In genomic region chr9:70792796-70793195, GRCh38 we compare ENCODE assay signal across 26 cellular contexts.
DNase-seq lines count a peak whose midpoint lies in the region; ATAC-seq, FAIRE-seq and TF ChIP-seq lines count a peak whose summit lies in the region.
"Had no signal": no experiment of that assay in that cellular context is flagged by ENCODE, and none has a peak within 500 bp of the region (broad histone marks: within the 10 kb centered on the region; RNA-seq: fewer than 3 reads in every experiment).

No MANE protein-coding gene starts in this region.

- H4K20me1 ChIP-seq in K562 (replicated peaks; ENCODE audit: control insufficient read depth, insufficient read depth, low read length), result no peaks in the 10 kb centered on the region
- H4K20me1 ChIP-seq: BLaER1 had no signal

- H3K4me3 Mint-ChIP-seq in MCF 10A (ENCODE audit: unreplicated experiment), result no peak overlapping the region
- H3K4me3 Mint-ChIP-seq: CD14-positive monocyte; CD4-positive, alpha-beta memory T cell; CD4-positive, CD25-positive, alpha-beta regulatory T cell; CD8-positive, alpha-beta memory T cell had no signal

- no peak overlapping the region for H3K4me2 ChIP-seq in A549
- H3K4me2 ChIP-seq in K562 (ENCODE audit: insufficient read depth, low read length), result no peak overlapping the region
- H3K4me2 ChIP-seq: BLaER1 had no signal

- no peak for TF ChIP-seq EP300 in A549 (IDR thresholded peaks at IDR 0.05)
- no peak for TF ChIP-seq EP300 in K562 (IDR thresholded peaks at IDR 0.05; ENCODE audit: low read length)

- H3K9me1 ChIP-seq in K562 (ENCODE audit: control insufficient read depth, insufficient read depth, low read length), result no peaks in the 10 kb centered on the region

- no peaks in the 10 kb centered on the region for H3K9me3 Mint-ChIP-seq in MCF 10A (ENCODE audit: unreplicated experiment)
- H3K9me3 Mint-ChIP-seq: CD4-positive, alpha-beta memory T cell; CD4-positive, CD25-positive, alpha-beta regulatory T cell had no signal

- intact Hi-C loops in MCF 10A (cut with micrococcal nuclease) (no loop called here), breast epithelium (cut with DNase I; ENCODE audit: low total_unique reads) (no loop called here), K562 (cut with micrococcal nuclease) (no loop called here)

- no peaks in the 10 kb centered on the region for H3K4me1 Mint-ChIP-seq in MCF 10A (ENCODE audit: insufficient read depth, unreplicated experiment)
- H3K4me1 Mint-ChIP-seq: CD14-positive monocyte; CD4-positive, alpha-beta memory T cell; CD4-positive, CD25-positive, alpha-beta regulatory T cell; CD8-positive, alpha-beta memory T cell had no signal

- no peaks in the 10 kb centered on the region for H3K79me2 ChIP-seq in K562 (ENCODE audit: control insufficient read depth, insufficient read depth, low read length)

- BruUV-seq in MCF 10A (replicated peaks; lab: Mats Ljungman, UMichigan) (no TSS peak), K562 (replicated peaks; lab: Mats Ljungman, UMichigan) (no TSS peak)

- H3K27ac ChIP-seq in breast epithelium, result no peak overlapping the region
- H3K27ac ChIP-seq in A549, result no peak overlapping the region
- no peak overlapping the region for H3K27ac ChIP-seq in K562 (ENCODE audit: extremely low read depth, low read depth, low read length)
- H3K27ac ChIP-seq: 22Rv1, BLaER1 had no signal

- peak overlapping the region; percentile 3 for H3K27ac Mint-ChIP-seq in MCF 10A (ENCODE audit: low read depth, unreplicated experiment)
- H3K27ac Mint-ChIP-seq: CD14-positive monocyte; CD4-positive, alpha-beta memory T cell; CD4-positive, CD25-positive, alpha-beta regulatory T cell; CD8-positive, alpha-beta memory T cell had no signal

- H3K4me1 ChIP-seq in breast epithelium, result no peaks in the 10 kb centered on the region
- no peaks in the 10 kb centered on the region for H3K4me1 ChIP-seq in A549
- H3K4me1 ChIP-seq in K562 (replicated peaks in 1 of 2; ENCODE audit: control insufficient read depth in 2 of 2, insufficient read depth in 2 of 2, low read length in 2 of 2), result no peaks in the 10 kb centered on the region
- H3K4me1 ChIP-seq: BLaER1 had no signal

- ATAC-seq in A549 (no peak), K562 (no peak)
- ATAC-seq: GM12878 had no signal

- no peaks in the 10 kb centered on the region for H3K36me3 ChIP-seq in breast epithelium
- no peaks in the 10 kb centered on the region for H3K36me3 ChIP-seq in K562 (ENCODE audit: control insufficient read depth, insufficient read depth, low read length)
- H3K36me3 ChIP-seq: BE2C, BLaER1 had no signal

- CTCF ChIA-PET in MCF 10A (lab: Yijun Ruan, JAX) (no interaction called here), A549 (lab: Yijun Ruan, JAX) (no interaction called here), K562 (lab: Yijun Ruan, JAX; ENCODE audit: low intra/inter-chr PET ratio) (no interaction called here)

- TF ChIP-seq POLR2A in breast epithelium (IDR thresholded peaks at IDR 0.05), result no peak
- TF ChIP-seq POLR2A in A549 (IDR thresholded peaks at IDR 0.05; ENCODE audit: low read length), result no peak
- no peak for TF ChIP-seq POLR2A in K562 (conservative IDR thresholded peaks at IDR 0.05)

- DNase-seq in MCF 10A (ENCODE audit: unreplicated experiment), result no peak
- no peak for DNase-seq in breast epithelium (ENCODE audit: low spot score in 2 of 2)
- DNase-seq in A549 (ENCODE audit: low read depth in 1 of 2, low spot score in 1 of 2), result no peak
- no peak for DNase-seq in K562 (ENCODE audit: extremely low read depth in 1 of 4, low spot score in 3 of 4)
- no peak for DNase-seq in ureter (ENCODE audit: low spot score)
- no peak for DNase-seq in NCI-H2196 (lab: John Stamatoyannopoulos, UW; ENCODE audit: unreplicated experiment)
- DNase-seq: ACHN; BE2C; C1 segment of cervical spinal cord; CD4-positive, alpha-beta memory T cell; CD4-positive, CD25-positive, alpha-beta regulatory T cell; CD8-positive, alpha-beta memory T cell; COR-L47; DMS 273 treated with DMSO at 0.1 percent for 48 hours; DMS153; DMS53; DMS79; DND-41; EL; GDM1 had no signal

- no peaks in the 10 kb centered on the region for H3K9me3 ChIP-seq in breast epithelium
- no peaks in the 10 kb centered on the region for H3K9me3 ChIP-seq in A549
- H3K9me3 ChIP-seq in K562 (replicated peaks; ENCODE audit: control insufficient read depth, insufficient read depth, low read depth, low read length), result no peaks in the 10 kb centered on the region
- H3K9me3 ChIP-seq: BE2C, BLaER1 had no signal

- POLR2A ChIA-PET in MCF 10A (lab: Yijun Ruan, JAX), result no interaction called here
- POLR2A ChIA-PET in A549 (lab: Yijun Ruan, JAX), result no interaction called here
- POLR2A ChIA-PET in K562 (lab: Yijun Ruan, JAX), result no interaction called here

- no peaks in the 10 kb centered on the region for H3K36me3 Mint-ChIP-seq in MCF 10A (ENCODE audit: insufficient read depth, unreplicated experiment)
- H3K36me3 Mint-ChIP-seq: CD14-positive monocyte; CD4-positive, alpha-beta memory T cell; CD4-positive, CD25-positive, alpha-beta regulatory T cell; CD8-positive, alpha-beta memory T cell had no signal

- no peak overlapping the region for H3K9ac ChIP-seq in K562 (ENCODE audit: insufficient read depth in 1 of 2, low read depth in 2 of 2, low read length in 2 of 2)
- H3K9ac ChIP-seq: BLaER1 had no signal

- TF ChIP-seq RAD21 in A549 (conservative IDR thresholded peaks at IDR 0.05 in 1 of 2, IDR thresholded peaks at IDR 0.05 in 1 of 2) (no peak), K562 (CRISPR knock-in tag; conservative IDR thresholded peaks at IDR 0.05 in 1 of 2, IDR thresholded peaks at IDR 0.05 in 1 of 2) (no peak)

- in situ Hi-C loops in K562 (cut with MboI), result no loop called here

- H3K27me3 ChIP-seq in breast epithelium (no peaks in the 10 kb centered on the region), K562 (ENCODE audit: control insufficient read depth in 2 of 2, insufficient read depth in 2 of 2, low read length in 2 of 2) (no peaks in the 10 kb centered on the region)
- H3K27me3 ChIP-seq: BE2C, BLaER1 had no signal

- H3K4me3 ChIP-seq in breast epithelium, result no peak overlapping the region
- no peak overlapping the region for H3K4me3 ChIP-seq in A549
- H3K4me3 ChIP-seq in K562, result no peak overlapping the region
- H3K4me3 ChIP-seq: BLaER1, GM12878 had no signal

- 3% methylated on average over 1 of the region's 1 CpG for WGBS in A549 (ENCODE audit: missing lambda C conversion rate)
- WGBS in K562 (ENCODE audit: insufficient coverage, low coverage, missing lambda C conversion rate), result 0% methylated on average over 1 of the region's 1 CpG

- no peak for FAIRE-seq in A549 (lab: Jason Lieb, UNC)
- FAIRE-seq in K562 (lab: Jason Lieb, UNC), result no peak
- FAIRE-seq: GM12878, GM12892, GM18507 had no signal

- no peak for TF ChIP-seq CTCF in MCF 10A (IDR thresholded peaks at IDR 0.05; ENCODE audit: unreplicated experiment)
- no peak for TF ChIP-seq CTCF in breast epithelium (IDR thresholded peaks at IDR 0.05)
- TF ChIP-seq CTCF in A549 (IDR thresholded peaks at IDR 0.05), result no peak
- no peak for TF ChIP-seq CTCF in K562 (IDR thresholded peaks at IDR 0.05 in 2 of 3, conservative IDR thresholded peaks at IDR 0.05 in 1 of 3; ENCODE audit: insufficient read depth in 2 of 3, low read depth in 1 of 3, low read length in 3 of 3)

- H2AFZ ChIP-seq in K562 (ENCODE audit: low read depth, low read length), result no peak overlapping the region

- H3K27me3 Mint-ChIP-seq in MCF 10A (ENCODE audit: insufficient read depth, unreplicated experiment), result peaks cover 9% of the 10 kb centered on the region
- H3K27me3 Mint-ChIP-seq: CD4-positive, CD25-positive, alpha-beta regulatory T cell had no signal

TF ChIP-seq in A549, 52 proteins besides CTCF, POLR2A, EP300 and RAD21:
- peak; percentile 46 for TF ChIP-seq MAFK (IDR thresholded peaks at IDR 0.05; ENCODE audit: partially characterized antibody)
- no peak for TF ChIP-seq HEYL (CRISPR knock-in tag; IDR thresholded peaks at IDR 0.05)

TF ChIP-seq in K562, 482 proteins besides CTCF, POLR2A, EP300 and RAD21 (continues in another document):
- no peak for TF ChIP-seq RBBP5 (IDR thresholded peaks at IDR 0.05; ENCODE audit: borderline replicate concordance, insufficient read depth, low read length, poor library complexity, severe bottlenecking)
- peak; percentile 71 for TF ChIP-seq ZNF316 (IDR thresholded peaks at IDR 0.05)
- TF ChIP-seq C11orf30 (IDR thresholded peaks at IDR 0.05; ENCODE audit: low read depth), result peak; percentile 23; the same call in 1 of the 2 replicates
- no peak for TF ChIP-seq NCOA4 (IDR thresholded peaks at IDR 0.05; ENCODE audit: partially characterized antibody)
- TF ChIP-seq TARDBP (IDR thresholded peaks at IDR 0.05), result no peak
- TF ChIP-seq ATF3 (IDR thresholded peaks at IDR 0.05), result no peak
- TF ChIP-seq ATF3 (CRISPR knock-in tag; conservative IDR thresholded peaks at IDR 0.05), result no peak
- TF ChIP-seq ZNF23 (CRISPR knock-in tag; IDR thresholded peaks at IDR 0.05), result no peak
